Comparison of ENCODE assay signal across 8 cellular contexts in genomic region chr11:64356498-64357411, GRCh38. TPM values are rescaled to one million over a fixed set of nuclear protein-coding genes. Genes with fewer than 3 reads are reported as not detected.
DNase-seq lines count a peak whose midpoint lies in the region; ATAC-seq and TF ChIP-seq lines count a peak whose summit lies in the region.

No MANE protein-coding gene starts in this region.

- peaks cover 35% of the 10 kb centered on the region for H3K4me1 Mint-ChIP-seq in activated naive CD4-positive, alpha-beta T cell treated with anti-CD3 and anti-CD28 coated beads for 36 hours (ENCODE audit: low read depth)

- DNase-seq in activated naive CD4-positive, alpha-beta T cell treated with anti-CD3 and anti-CD28 coated beads for 36 hours: peak; percentile 68
- no peak for DNase-seq in activated naive CD4-positive, alpha-beta T cell treated with anti-CD3 and anti-CD28 coated beads, Interleukin-2, amount 50 U/mL, for 16 hours
- peak; percentile 38 for DNase-seq in LHCN-M2 (ENCODE audit: low read depth)
- no peak for DNase-seq in foreskin keratinocyte
- DNase-seq in right atrium auricular region (ENCODE audit: low spot score): no peak

- no peak overlapping the region for H3K4me3 Mint-ChIP-seq in activated naive CD4-positive, alpha-beta T cell treated with anti-CD3 and anti-CD28 coated beads for 36 hours

- H3K4me1 ChIP-seq in foreskin keratinocyte (peaks cover 9% of the 10 kb centered on the region), right atrium auricular region (peaks cover 0 to 57% of the 10 kb centered on the region in 2 donors)

- H3K27ac Mint-ChIP-seq in activated naive CD4-positive, alpha-beta T cell treated with anti-CD3 and anti-CD28 coated beads for 36 hours: peak overlapping the region; percentile 46

- no peak overlapping the region for H3K4me3 ChIP-seq in right atrium auricular region

- TF ChIP-seq CTCF in VCaP (conservative IDR thresholded peaks at IDR 0.05): peak; percentile 92
- peak; percentile 62 for TF ChIP-seq CTCF in foreskin keratinocyte (conservative IDR thresholded peaks at IDR 0.05)
- TF ChIP-seq CTCF in right atrium auricular region (IDR thresholded peaks at IDR 0.05): peak in 1 of 2 donors; percentile 21

- H3K36me3 Mint-ChIP-seq in activated naive CD4-positive, alpha-beta T cell treated with anti-CD3 and anti-CD28 coated beads for 36 hours (ENCODE audit: low read depth): peaks cover 2% of the 10 kb centered on the region

- H3K9me3 Mint-ChIP-seq in activated naive CD4-positive, alpha-beta T cell treated with anti-CD3 and anti-CD28 coated beads for 36 hours: no peaks in the 10 kb centered on the region

- CTCF ChIA-PET in activated naive CD4-positive, alpha-beta T cell treated with anti-CD3 and anti-CD28 coated beads for 36 hours (lab: Charles Lee): interaction anchor here (0.9 to 7.0 kb wide), 3 partner anchors 9 to 93 kb away, joined by 4 to 61 read pairs (median 6); partner anchors contain the start of gene CCDC88B

- ATAC-seq in foreskin keratinocyte: no peak
- ATAC-seq in HG03342 (IDR thresholded peaks at IDR 0.05; ENCODE audit: unreplicated experiment): no peak
- no peak for ATAC-seq in HG02852 (IDR thresholded peaks at IDR 0.05; ENCODE audit: unreplicated experiment)

- H3K27me3 ChIP-seq in foreskin keratinocyte: no peaks in the 10 kb centered on the region
- no peaks in the 10 kb centered on the region for H3K27me3 ChIP-seq in right atrium auricular region

- intact Hi-C loops in activated naive CD4-positive, alpha-beta T cell treated with anti-CD3 and anti-CD28 coated beads for 36 hours (cut with micrococcal nuclease): loop anchor here (5.0 kb wide), 2 partner anchors 169 to 366 kb away; partner anchors contain the start of genes NRXN2 and STIP1

- peaks cover 10% of the 10 kb centered on the region for H3K36me3 ChIP-seq in right atrium auricular region

- H3K9me3 ChIP-seq in right atrium auricular region: no peaks in the 10 kb centered on the region

- H3K27me3 Mint-ChIP-seq in activated naive CD4-positive, alpha-beta T cell treated with anti-CD3 and anti-CD28 coated beads for 36 hours (ENCODE audit: low read depth): no peaks in the 10 kb centered on the region

- H3K27ac ChIP-seq in VCaP (peak overlapping the region; percentile 95), foreskin keratinocyte (no peak overlapping the region), right atrium auricular region (peak overlapping the region in 1 of 2 donors; percentile 70)

RNA-seq across cellular contexts. Expression of gene RPS6KA4, which starts 2.2 kb away (rescaled TPM):
- 10 to 100 TPM; 19.1 to 21.3 TPM for total RNA-seq in activated naive CD4-positive, alpha-beta T cell treated with anti-CD3 and anti-CD28 coated beads for 36 hours
- total RNA-seq in LHCN-M2 (2014; rRNA removed) (56.2 and 64.1 TPM in 2 replicates), foreskin keratinocyte (86.1 and 87.6 TPM in 2 replicates), right atrium auricular region (10 to 100 TPM; 11.4 to 22.2 TPM)
- polyA plus RNA-seq in LHCN-M2 (2012): 45.6 TPM
- 69.4 and 74.6 TPM in 2 replicates for polyA plus RNA-seq in foreskin keratinocyte

RNA-seq across cellular contexts. Expression of gene CCDC88B, which starts 16.8 kb away (rescaled TPM):
- total RNA-seq in activated naive CD4-positive, alpha-beta T cell treated with anti-CD3 and anti-CD28 coated beads for 36 hours: 10 to 100 TPM; 53.2 to 61.9 TPM
- total RNA-seq in LHCN-M2 (2014; rRNA removed) (0.63 and 0.71 TPM in 2 replicates), foreskin keratinocyte (4.9 and 7.6 TPM in 2 replicates), right atrium auricular region (10 to 100 TPM; 11.7 to 12.0 TPM)
- polyA plus RNA-seq in LHCN-M2 (2012): 3.1 TPM
- polyA plus RNA-seq in foreskin keratinocyte: 5.3 and 8.9 TPM in 2 replicates

RNA-seq across cellular contexts. Expression of gene PRDX5, which starts 38.8 kb away (rescaled TPM):
- 100 to 1,000 TPM; 122 to 132 TPM for total RNA-seq in activated naive CD4-positive, alpha-beta T cell treated with anti-CD3 and anti-CD28 coated beads for 36 hours
- total RNA-seq in LHCN-M2 (2014; rRNA removed) (215 and 240 TPM in 2 replicates), foreskin keratinocyte (399 and 407 TPM in 2 replicates), right atrium auricular region (100 to 1,000 TPM; 401 to 435 TPM)
- polyA plus RNA-seq in LHCN-M2 (2012): 527 TPM
- 685 and 769 TPM in 2 replicates for polyA plus RNA-seq in foreskin keratinocyte

RNA-seq across cellular contexts. Expression of gene TRMT112, which starts 39.4 kb away (rescaled TPM):
- 100 to 1,000 TPM; 241 to 261 TPM for total RNA-seq in activated naive CD4-positive, alpha-beta T cell treated with anti-CD3 and anti-CD28 coated beads for 36 hours
- total RNA-seq in LHCN-M2 (2014; rRNA removed) (261 and 366 TPM in 2 replicates), foreskin keratinocyte (386 and 447 TPM in 2 replicates), right atrium auricular region (100 to 1,000 TPM; 110 to 151 TPM)
- 391 TPM for polyA plus RNA-seq in LHCN-M2 (2012)
- polyA plus RNA-seq in foreskin keratinocyte: 422 and 522 TPM in 2 replicates

RNA-seq across cellular contexts. Expression of gene ESRRA, which starts 51.4 kb away (rescaled TPM):
- 10 to 100 TPM; 18.5 to 21.7 TPM for total RNA-seq in activated naive CD4-positive, alpha-beta T cell treated with anti-CD3 and anti-CD28 coated beads for 36 hours
- total RNA-seq in LHCN-M2 (2014; rRNA removed) (58.2 and 59.8 TPM in 2 replicates), foreskin keratinocyte (49.1 and 50.9 TPM in 2 replicates), right atrium auricular region (100 to 1,000 TPM; 164 to 190 TPM)
- polyA plus RNA-seq in LHCN-M2 (2012): 21.6 TPM
- polyA plus RNA-seq in foreskin keratinocyte: 46.1 and 49.9 TPM in 2 replicates

Comparison
In these comparisons a context has a peak if more than half of its experiments do, and no peak if none do; other contexts are left out.
1. DNase-seq: peak in activated naive CD4-positive, alpha-beta T cell treated with anti-CD3 and anti-CD28 coated beads for 36 hours (single experiment) and LHCN-M2 (single experiment); none in activated naive CD4-positive, alpha-beta T cell treated with anti-CD3 and anti-CD28 coated beads, Interleukin-2, amount 50 U/mL, for 16 hours (single experiment), foreskin keratinocyte (0 of 2) and right atrium auricular region (single experiment).